1 cellular context compared by ENCODE assay signal in the genomic region with DNA sequence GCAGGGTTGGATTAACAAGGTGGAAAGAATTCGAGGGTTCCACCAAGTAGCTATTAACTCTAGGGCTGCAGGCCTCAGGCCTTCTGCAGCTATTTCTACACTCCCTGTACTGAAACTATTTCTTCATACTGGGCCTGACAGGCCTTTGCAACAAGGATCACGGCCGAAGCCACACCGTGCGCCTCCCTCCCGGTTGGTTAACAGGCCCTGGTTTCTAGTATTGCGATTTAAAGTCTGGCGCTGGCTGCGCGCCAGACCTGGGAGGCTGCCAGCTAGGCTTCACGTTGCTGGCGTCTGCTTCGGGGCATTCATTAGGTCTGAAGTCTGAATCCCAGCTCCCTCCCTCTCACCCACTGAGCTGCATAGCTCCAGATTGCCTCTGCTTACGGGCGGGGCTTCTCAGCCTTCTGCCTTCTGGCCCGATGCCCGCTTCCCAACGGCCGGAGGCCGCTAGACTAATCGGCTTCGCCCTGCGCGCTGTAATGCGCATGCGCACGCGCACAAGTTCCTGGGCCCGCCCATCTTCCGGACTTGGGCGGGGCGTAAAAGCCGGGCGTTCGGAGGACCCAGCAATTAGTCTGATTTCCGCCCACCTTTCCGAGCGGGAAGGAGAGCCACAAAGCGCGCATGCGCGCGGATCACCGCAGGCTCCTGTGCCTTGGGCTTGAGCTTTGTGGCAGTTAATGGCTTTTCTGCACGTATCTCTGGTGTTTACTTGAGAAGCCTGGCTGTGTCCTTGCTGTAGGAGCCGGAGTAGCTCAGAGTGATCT.
TF ChIP-seq lines count a peak whose summit lies in the region.

No MANE protein-coding gene starts in this region.

TF ChIP-seq in HepG2, 621 proteins besides CTCF, POLR2A, EP300 and RAD21 (continued from another document and continues in another):
- TF ChIP-seq, protein P1, sequence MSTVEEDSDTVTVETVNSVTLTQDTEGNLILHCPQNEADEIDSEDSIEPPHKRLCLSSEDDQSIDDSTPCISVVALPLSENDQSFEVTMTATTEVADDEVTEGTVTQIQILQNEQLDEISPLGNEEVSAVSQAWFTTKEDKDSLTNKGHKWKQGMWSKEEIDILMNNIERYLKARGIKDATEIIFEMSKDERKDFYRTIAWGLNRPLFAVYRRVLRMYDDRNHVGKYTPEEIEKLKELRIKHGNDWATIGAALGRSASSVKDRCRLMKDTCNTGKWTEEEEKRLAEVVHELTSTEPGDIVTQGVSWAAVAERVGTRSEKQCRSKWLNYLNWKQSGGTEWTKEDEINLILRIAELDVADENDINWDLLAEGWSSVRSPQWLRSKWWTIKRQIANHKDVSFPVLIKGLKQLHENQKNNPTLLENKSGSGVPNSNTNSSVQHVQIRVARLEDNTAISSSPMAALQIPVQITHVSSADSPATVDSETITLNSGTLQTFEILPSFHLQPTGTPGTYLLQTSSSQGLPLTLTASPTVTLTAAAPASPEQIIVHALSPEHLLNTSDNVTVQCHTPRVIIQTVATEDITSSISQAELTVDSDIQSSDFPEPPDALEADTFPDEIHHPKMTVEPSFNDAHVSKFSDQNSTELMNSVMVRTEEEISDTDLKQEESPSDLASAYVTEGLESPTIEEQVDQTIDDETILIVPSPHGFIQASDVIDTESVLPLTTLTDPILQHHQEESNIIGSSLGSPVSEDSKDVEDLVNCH (CRISPR knock-in tag; IDR thresholded peaks at IDR 0.05) = peak; percentile 35; the same call in 1 of the 2 replicates
- TF ChIP-seq MEF2D (CRISPR knock-in tag; IDR thresholded peaks at IDR 0.05) = 0 out of 2 replicates have a peak, but pooled peaks have one; percentile 13
- TF ChIP-seq, protein P2, sequence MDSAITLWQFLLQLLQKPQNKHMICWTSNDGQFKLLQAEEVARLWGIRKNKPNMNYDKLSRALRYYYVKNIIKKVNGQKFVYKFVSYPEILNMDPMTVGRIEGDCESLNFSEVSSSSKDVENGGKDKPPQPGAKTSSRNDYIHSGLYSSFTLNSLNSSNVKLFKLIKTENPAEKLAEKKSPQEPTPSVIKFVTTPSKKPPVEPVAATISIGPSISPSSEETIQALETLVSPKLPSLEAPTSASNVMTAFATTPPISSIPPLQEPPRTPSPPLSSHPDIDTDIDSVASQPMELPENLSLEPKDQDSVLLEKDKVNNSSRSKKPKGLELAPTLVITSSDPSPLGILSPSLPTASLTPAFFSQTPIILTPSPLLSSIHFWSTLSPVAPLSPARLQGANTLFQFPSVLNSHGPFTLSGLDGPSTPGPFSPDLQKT (CRISPR knock-in tag; IDR thresholded peaks at IDR 0.05; ENCODE audit: borderline replicate concordance) = no peak
- TF ChIP-seq RORA (CRISPR knock-in tag; IDR thresholded peaks at IDR 0.05) = no peak
- peak; percentile 76; the same call in 1 of the 2 replicates for TF ChIP-seq SALL1 (CRISPR knock-in tag; IDR thresholded peaks at IDR 0.05)
- TF ChIP-seq HNF4G (IDR thresholded peaks at IDR 0.05; ENCODE audit: borderline replicate concordance, low read depth, low read length) = 0 out of 2 replicates have a peak, but pooled peaks have one; percentile 53
- no peak for TF ChIP-seq HNF4G (CRISPR knock-in tag; IDR thresholded peaks at IDR 0.05; ENCODE audit: borderline replicate concordance, low read depth)
- TF ChIP-seq HNRNPL (IDR thresholded peaks at IDR 0.05; ENCODE audit: low read depth, low read length) = peak; percentile 55; the same call in 1 of the 2 replicates
- TF ChIP-seq NR2F6 (IDR thresholded peaks at IDR 0.05) = no peak
- peak; percentile 3; the same call in 1 of the 2 replicates for TF ChIP-seq NR2F6 (CRISPR knock-in tag; IDR thresholded peaks at IDR 0.05)
- 0 out of 2 replicates have a peak, but pooled peaks have one; percentile 25 for TF ChIP-seq ZNF570 (CRISPR knock-in tag; IDR thresholded peaks at IDR 0.05; ENCODE audit: borderline replicate concordance)
- TF ChIP-seq CHD2 (IDR thresholded peaks at IDR 0.05; ENCODE audit: low read depth, low read length) = 0 out of 2 replicates have a peak, but pooled peaks have one; percentile 31
- TF ChIP-seq, protein P3, sequence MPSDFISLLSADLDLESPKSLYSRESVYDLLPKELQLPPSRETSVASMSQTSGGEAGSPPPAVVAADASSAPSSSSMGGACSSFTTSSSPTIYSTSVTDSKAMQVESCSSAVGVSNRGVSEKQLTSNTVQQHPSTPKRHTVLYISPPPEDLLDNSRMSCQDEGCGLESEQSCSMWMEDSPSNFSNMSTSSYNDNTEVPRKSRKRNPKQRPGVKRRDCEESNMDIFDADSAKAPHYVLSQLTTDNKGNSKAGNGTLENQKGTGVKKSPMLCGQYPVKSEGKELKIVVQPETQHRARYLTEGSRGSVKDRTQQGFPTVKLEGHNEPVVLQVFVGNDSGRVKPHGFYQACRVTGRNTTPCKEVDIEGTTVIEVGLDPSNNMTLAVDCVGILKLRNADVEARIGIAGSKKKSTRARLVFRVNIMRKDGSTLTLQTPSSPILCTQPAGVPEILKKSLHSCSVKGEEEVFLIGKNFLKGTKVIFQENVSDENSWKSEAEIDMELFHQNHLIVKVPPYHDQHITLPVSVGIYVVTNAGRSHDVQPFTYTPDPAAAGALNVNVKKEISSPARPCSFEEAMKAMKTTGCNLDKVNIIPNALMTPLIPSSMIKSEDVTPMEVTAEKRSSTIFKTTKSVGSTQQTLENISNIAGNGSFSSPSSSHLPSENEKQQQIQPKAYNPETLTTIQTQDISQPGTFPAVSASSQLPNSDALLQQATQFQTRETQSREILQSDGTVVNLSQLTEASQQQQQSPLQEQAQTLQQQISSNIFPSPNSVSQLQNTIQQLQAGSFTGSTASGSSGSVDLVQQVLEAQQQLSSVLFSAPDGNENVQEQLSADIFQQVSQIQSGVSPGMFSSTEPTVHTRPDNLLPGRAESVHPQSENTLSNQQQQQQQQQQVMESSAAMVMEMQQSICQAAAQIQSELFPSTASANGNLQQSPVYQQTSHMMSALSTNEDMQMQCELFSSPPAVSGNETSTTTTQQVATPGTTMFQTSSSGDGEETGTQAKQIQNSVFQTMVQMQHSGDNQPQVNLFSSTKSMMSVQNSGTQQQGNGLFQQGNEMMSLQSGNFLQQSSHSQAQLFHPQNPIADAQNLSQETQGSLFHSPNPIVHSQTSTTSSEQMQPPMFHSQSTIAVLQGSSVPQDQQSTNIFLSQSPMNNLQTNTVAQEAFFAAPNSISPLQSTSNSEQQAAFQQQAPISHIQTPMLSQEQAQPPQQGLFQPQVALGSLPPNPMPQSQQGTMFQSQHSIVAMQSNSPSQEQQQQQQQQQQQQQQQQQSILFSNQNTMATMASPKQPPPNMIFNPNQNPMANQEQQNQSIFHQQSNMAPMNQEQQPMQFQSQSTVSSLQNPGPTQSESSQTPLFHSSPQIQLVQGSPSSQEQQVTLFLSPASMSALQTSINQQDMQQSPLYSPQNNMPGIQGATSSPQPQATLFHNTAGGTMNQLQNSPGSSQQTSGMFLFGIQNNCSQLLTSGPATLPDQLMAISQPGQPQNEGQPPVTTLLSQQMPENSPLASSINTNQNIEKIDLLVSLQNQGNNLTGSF (CRISPR knock-in tag; IDR thresholded peaks at IDR 0.05) = no peak
- TF ChIP-seq ZNF713 (CRISPR knock-in tag; IDR thresholded peaks at IDR 0.05) = no peak
- TF ChIP-seq GABPB1 (CRISPR knock-in tag; IDR thresholded peaks at IDR 0.05) = peak; percentile 84
- TF ChIP-seq ARID2 (CRISPR knock-in tag; IDR thresholded peaks at IDR 0.05; ENCODE audit: borderline replicate concordance) = peak; percentile 59; the same call in 1 of the 2 replicates
- no peak; the same call in 1 of the 2 replicates for TF ChIP-seq GATA4 (IDR thresholded peaks at IDR 0.05; ENCODE audit: borderline replicate concordance, low read depth)
- peak; percentile 34; the same call in 1 of the 2 replicates for TF ChIP-seq ZNF777 (CRISPR knock-in tag; IDR thresholded peaks at IDR 0.05)
- TF ChIP-seq MBNL3 (CRISPR knock-in tag; conservative IDR thresholded peaks at IDR 0.05) = no peak
- TF ChIP-seq, protein P4, sequence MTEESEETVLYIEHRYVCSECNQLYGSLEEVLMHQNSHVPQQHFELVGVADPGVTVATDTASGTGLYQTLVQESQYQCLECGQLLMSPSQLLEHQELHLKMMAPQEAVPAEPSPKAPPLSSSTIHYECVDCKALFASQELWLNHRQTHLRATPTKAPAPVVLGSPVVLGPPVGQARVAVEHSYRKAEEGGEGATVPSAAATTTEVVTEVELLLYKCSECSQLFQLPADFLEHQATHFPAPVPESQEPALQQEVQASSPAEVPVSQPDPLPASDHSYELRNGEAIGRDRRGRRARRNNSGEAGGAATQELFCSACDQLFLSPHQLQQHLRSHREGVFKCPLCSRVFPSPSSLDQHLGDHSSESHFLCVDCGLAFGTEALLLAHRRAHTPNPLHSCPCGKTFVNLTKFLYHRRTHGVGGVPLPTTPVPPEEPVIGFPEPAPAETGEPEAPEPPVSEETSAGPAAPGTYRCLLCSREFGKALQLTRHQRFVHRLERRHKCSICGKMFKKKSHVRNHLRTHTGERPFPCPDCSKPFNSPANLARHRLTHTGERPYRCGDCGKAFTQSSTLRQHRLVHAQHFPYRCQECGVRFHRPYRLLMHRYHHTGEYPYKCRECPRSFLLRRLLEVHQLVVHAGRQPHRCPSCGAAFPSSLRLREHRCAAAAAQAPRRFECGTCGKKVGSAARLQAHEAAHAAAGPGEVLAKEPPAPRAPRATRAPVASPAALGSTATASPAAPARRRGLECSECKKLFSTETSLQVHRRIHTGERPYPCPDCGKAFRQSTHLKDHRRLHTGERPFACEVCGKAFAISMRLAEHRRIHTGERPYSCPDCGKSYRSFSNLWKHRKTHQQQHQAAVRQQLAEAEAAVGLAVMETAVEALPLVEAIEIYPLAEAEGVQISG (CRISPR knock-in tag; IDR thresholded peaks at IDR 0.05) = peak; percentile 82
- TF ChIP-seq, protein P5, sequence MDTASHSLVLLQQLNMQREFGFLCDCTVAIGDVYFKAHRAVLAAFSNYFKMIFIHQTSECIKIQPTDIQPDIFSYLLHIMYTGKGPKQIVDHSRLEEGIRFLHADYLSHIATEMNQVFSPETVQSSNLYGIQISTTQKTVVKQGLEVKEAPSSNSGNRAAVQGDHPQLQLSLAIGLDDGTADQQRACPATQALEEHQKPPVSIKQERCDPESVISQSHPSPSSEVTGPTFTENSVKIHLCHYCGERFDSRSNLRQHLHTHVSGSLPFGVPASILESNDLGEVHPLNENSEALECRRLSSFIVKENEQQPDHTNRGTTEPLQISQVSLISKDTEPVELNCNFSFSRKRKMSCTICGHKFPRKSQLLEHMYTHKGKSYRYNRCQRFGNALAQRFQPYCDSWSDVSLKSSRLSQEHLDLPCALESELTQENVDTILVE (CRISPR knock-in tag; IDR thresholded peaks at IDR 0.05) = peak; percentile 44; the same call in 1 of the 2 replicates
- TF ChIP-seq, protein P6, sequence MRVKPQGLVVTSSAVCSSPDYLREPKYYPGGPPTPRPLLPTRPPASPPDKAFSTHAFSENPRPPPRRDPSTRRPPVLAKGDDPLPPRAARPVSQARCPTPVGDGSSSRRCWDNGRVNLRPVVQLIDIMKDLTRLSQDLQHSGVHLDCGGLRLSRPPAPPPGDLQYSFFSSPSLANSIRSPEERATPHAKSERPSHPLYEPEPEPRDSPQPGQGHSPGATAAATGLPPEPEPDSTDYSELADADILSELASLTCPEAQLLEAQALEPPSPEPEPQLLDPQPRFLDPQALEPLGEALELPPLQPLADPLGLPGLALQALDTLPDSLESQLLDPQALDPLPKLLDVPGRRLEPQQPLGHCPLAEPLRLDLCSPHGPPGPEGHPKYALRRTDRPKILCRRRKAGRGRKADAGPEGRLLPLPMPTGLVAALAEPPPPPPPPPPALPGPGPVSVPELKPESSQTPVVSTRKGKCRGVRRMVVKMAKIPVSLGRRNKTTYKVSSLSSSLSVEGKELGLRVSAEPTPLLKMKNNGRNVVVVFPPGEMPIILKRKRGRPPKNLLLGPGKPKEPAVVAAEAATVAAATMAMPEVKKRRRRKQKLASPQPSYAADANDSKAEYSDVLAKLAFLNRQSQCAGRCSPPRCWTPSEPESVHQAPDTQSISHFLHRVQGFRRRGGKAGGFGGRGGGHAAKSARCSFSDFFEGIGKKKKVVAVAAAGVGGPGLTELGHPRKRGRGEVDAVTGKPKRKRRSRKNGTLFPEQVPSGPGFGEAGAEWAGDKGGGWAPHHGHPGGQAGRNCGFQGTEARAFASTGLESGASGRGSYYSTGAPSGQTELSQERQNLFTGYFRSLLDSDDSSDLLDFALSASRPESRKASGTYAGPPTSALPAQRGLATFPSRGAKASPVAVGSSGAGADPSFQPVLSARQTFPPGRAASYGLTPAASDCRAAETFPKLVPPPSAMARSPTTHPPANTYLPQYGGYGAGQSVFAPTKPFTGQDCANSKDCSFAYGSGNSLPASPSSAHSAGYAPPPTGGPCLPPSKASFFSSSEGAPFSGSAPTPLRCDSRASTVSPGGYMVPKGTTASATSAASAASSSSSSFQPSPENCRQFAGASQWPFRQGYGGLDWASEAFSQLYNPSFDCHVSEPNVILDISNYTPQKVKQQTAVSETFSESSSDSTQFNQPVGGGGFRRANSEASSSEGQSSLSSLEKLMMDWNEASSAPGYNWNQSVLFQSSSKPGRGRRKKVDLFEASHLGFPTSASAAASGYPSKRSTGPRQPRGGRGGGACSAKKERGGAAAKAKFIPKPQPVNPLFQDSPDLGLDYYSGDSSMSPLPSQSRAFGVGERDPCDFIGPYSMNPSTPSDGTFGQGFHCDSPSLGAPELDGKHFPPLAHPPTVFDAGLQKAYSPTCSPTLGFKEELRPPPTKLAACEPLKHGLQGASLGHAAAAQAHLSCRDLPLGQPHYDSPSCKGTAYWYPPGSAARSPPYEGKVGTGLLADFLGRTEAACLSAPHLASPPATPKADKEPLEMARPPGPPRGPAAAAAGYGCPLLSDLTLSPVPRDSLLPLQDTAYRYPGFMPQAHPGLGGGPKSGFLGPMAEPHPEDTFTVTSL (CRISPR knock-in tag; IDR thresholded peaks at IDR 0.05; ENCODE audit: borderline replicate concordance) = peak; percentile 39; the same call in 1 of the 2 replicates
- peak; percentile 58; the same call in 1 of the 2 replicates for TF ChIP-seq IRX3 (CRISPR knock-in tag; IDR thresholded peaks at IDR 0.05; ENCODE audit: borderline replicate concordance, low read depth)
- TF ChIP-seq, protein P7, sequence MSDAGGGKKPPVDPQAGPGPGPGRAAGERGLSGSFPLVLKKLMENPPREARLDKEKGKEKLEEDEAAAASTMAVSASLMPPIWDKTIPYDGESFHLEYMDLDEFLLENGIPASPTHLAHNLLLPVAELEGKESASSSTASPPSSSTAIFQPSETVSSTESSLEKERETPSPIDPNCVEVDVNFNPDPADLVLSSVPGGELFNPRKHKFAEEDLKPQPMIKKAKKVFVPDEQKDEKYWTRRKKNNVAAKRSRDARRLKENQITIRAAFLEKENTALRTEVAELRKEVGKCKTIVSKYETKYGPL (CRISPR knock-in tag; IDR thresholded peaks at IDR 0.05) = 0 out of 2 replicates have a peak, but pooled peaks have one; percentile 37
- peak; percentile 87 for TF ChIP-seq PHF21A (CRISPR knock-in tag; IDR thresholded peaks at IDR 0.05)
- no peak for TF ChIP-seq KLF9 (CRISPR knock-in tag; IDR thresholded peaks at IDR 0.05; ENCODE audit: low read depth)
- TF ChIP-seq TAF15 (IDR thresholded peaks at IDR 0.05; ENCODE audit: low read depth, low read length, poor library complexity, severe bottlenecking) = peak; percentile 85
- TF ChIP-seq, protein P8, sequence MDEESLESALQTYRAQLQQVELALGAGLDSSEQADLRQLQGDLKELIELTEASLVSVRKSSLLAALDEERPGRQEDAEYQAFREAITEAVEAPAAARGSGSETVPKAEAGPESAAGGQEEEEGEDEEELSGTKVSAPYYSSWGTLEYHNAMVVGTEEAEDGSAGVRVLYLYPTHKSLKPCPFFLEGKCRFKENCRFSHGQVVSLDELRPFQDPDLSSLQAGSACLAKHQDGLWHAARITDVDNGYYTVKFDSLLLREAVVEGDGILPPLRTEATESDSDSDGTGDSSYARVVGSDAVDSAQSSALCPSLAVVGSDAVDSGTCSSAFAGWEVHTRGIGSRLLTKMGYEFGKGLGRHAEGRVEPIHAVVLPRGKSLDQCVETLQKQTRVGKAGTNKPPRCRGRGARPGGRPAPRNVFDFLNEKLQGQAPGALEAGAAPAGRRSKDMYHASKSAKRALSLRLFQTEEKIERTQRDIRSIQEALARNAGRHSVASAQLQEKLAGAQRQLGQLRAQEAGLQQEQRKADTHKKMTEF (CRISPR knock-in tag; IDR thresholded peaks at IDR 0.05) = peak; percentile 76
- no peak for TF ChIP-seq RFX1 (IDR thresholded peaks at IDR 0.05)
